In the genomic region with DNA sequence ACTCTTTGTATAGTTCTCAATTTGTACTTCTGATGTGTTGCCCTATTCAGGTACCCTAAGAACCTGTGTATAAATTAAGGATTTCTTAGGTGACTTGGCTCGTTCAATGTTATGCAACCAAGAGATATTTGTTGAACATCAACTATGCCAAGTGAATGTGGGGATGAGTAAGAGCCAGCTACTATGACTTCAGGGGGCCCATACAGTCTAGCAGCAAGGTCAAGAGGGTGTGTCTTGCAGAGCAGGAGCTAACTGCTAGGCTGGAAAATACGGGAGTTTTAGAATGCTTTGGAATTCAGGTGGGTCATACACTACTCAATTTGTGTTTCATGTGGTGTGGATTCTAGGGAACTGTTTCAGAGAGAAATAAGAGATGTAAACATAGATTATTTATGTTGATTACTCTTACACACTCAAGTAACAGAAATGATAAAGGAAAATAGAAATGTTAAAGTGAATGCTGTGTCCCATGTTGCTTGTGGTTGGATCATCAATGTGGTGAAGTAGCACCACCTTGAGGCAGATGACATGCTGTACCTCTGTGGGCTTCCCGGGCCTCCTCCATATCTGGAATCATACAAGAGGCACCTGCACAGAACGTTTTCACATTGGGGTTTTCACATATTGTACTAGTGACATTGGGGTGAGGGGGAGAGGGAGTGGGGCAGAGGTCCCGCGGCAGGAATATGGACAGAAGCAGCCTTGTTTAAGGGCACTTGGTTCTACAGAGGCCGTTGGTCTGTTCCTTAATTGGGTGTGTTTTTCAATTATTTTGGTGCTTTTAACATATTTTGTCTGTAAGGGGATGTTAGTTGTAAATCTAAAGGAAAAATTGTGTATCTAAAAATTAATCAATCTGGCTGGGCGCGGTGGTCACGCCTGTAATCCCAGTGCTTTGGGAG, we compare ENCODE assay signal across 8 cellular contexts. TPM values are rescaled to one million over a fixed set of nuclear protein-coding genes. Genes with fewer than 3 reads are reported as not detected.
DNase-seq lines count a peak whose midpoint lies in the region; ATAC-seq and TF ChIP-seq lines count a peak whose summit lies in the region.

No MANE protein-coding gene starts in this region.

- H3K36me3 ChIP-seq in HAP-1 (replicated peaks) = peaks cover 9% of the 10 kb centered on the region

- in situ Hi-C loops in HAP-1 (cut with MboI; ENCODE audit: low sequenced_read_pairs) = loop anchor here (5.0 kb wide), 1 partner anchor 341 kb away; no protein-coding TSS in a partner anchor

- H3K4me3 ChIP-seq in GM12865 (ENCODE audit: low read depth, low read length) (no peak overlapping the region), HAP-1 (no peak overlapping the region)

- no peaks in the 10 kb centered on the region for H3K27me3 Mint-ChIP-seq in brain

- peaks cover 10% of the 10 kb centered on the region for H3K36me3 Mint-ChIP-seq in brain

- H3K4me1 Mint-ChIP-seq in brain = no peaks in the 10 kb centered on the region

- H3K4me3 Mint-ChIP-seq in brain = no peak overlapping the region

- no peak for ATAC-seq in HG02571 (IDR thresholded peaks at IDR 0.05; ENCODE audit: unreplicated experiment)

- no peaks in the 10 kb centered on the region for H3K9me3 Mint-ChIP-seq in brain

- TF ChIP-seq CTCF in GM12865 (IDR thresholded peaks at IDR 0.05; ENCODE audit: insufficient read depth, low read depth, low read length, missing control alignments) (peak; percentile 78), brain (conservative IDR thresholded peaks at IDR 0.05) (peak; percentile 69 to 81)

- H3K9me3 ChIP-seq in HAP-1 = no peaks in the 10 kb centered on the region

- no peaks in the 10 kb centered on the region for H3K27me3 ChIP-seq in HAP-1 (ENCODE audit: low read depth)

- peak overlapping the region in 4 of 5 experiments; percentile 1 to 49 (median 38) for H3K27ac Mint-ChIP-seq in brain

- 0 out of 2 replicates have a peak, but pooled peaks cover 2% of the 10 kb centered on the region for H3K4me1 ChIP-seq in HAP-1

- DNase-seq in GM12865 (ENCODE audit: low read depth) = peak; percentile 83
- DNase-seq in HAP-1 (ENCODE audit: low spot score in 2 of 2) = peak; percentile 59 to 68
- peak; percentile 45 for DNase-seq in MV-4-11 (lab: John Stamatoyannopoulos, UW)
- peak; percentile 82 for DNase-seq in SW480 (ENCODE audit: low spot score)
- peak; percentile 80 for DNase-seq in iris pigment epithelial cell (ENCODE audit: low read depth)
- DNase-seq in stimulated activated CD4-positive, alpha-beta T cell treated with anti-CD3 and anti-CD28 coated beads, Interleukin-2, amount 100 ng/mL, for 4 hours (ENCODE audit: low read depth) = peak; percentile 35

RNA-seq across cellular contexts. Expression of gene ARPC5, which starts 12.4 kb away (rescaled TPM):
- 150 TPM for polyA plus RNA-seq in brain (ENCODE audit: insufficient read depth, low read depth, low replicate concordance)

RNA-seq across cellular contexts. Expression of gene APOBEC4, which starts 30.0 kb away (rescaled TPM):
- polyA plus RNA-seq in brain (ENCODE audit: insufficient read depth, low read depth, low replicate concordance) = not detected

RNA-seq across cellular contexts. Expression of gene NCF2, which starts 32.9 kb away (rescaled TPM):
- polyA plus RNA-seq in brain (ENCODE audit: insufficient read depth, low read depth, low replicate concordance) = 3.5 TPM
